8 cellular contexts compared by ENCODE assay signal in genomic region chr22:17171313-17172171, GRCh38. TPM values are rescaled to one million over a fixed set of nuclear protein-coding genes. Genes with fewer than 3 reads are reported as not detected.
DNase-seq lines count a peak whose midpoint lies in the region; ATAC-seq and TF ChIP-seq lines count a peak whose summit lies in the region.

No MANE protein-coding gene starts in this region.

- TF ChIP-seq POLR2A in GM18951 (IDR thresholded peaks at IDR 0.05; ENCODE audit: extremely low read depth, insufficient read depth, insufficient read length), result peak; percentile 79

- DNase-seq in Ammon's horn (ENCODE audit: low spot score) (peak; percentile 90), NCI-H2227 (lab: John Stamatoyannopoulos, UW; ENCODE audit: unreplicated experiment) (peak; percentile 94), left lobe of liver (ENCODE audit: low spot score) (peak; percentile 93)
- DNase-seq in activated CD4-positive, alpha-beta T cell treated with anti-CD3 and anti-CD28 coated beads for 1 hour, result peak; percentile 63
- peak; percentile 84 for DNase-seq in stimulated activated CD4-positive, alpha-beta T cell treated with anti-CD3 and anti-CD28 coated beads, Interleukin-1b, Interleukin-23, amount 100 ng/mL, for 48 hours

- ATAC-seq in HG03159 (IDR thresholded peaks at IDR 0.05; ENCODE audit: unreplicated experiment) (peak; percentile 81), left lobe of liver (peak; percentile 88)

- in situ Hi-C loops in GM18951 (cut with MboI; ENCODE audit: low sequenced_read_pairs, unreplicated experiment), result loop anchor here (10.0 kb wide), 2 partner anchors 97 to 333 kb away; no protein-coding TSS in a partner anchor

- peak overlapping the region; percentile 92 for H3K27ac ChIP-seq in cingulate gyrus (ENCODE audit: low read depth, low read length)

RNA-seq across cellular contexts. Expression of gene HDHD5, which starts 12.5 kb away (rescaled TPM):
- total RNA-seq in left lobe of liver, result 31.7 TPM

RNA-seq across cellular contexts. Expression of gene ADA2, which starts 47.7 kb away (rescaled TPM):
- total RNA-seq in left lobe of liver, result 5.7 TPM

RNA-seq across cellular contexts. Expression of gene TMEM121B, which starts 50.4 kb away (rescaled TPM):
- total RNA-seq in left lobe of liver, result 0.10 TPM

Comparison
In these comparisons a context has a peak if more than half of its experiments do, and no peak if none do; other contexts are left out.
1. Peak in every context shown above with its lines: DNase-seq, ATAC-seq and H3K27ac ChIP-seq.